In genomic region chr5:150700298-150700599, GRCh38 we compare ENCODE assay signal across 9 cellular contexts. TPM values are rescaled to one million over a fixed set of nuclear protein-coding genes. Genes with fewer than 3 reads are reported as not detected.
DNase-seq lines count a peak whose midpoint lies in the region; ATAC-seq and TF ChIP-seq lines count a peak whose summit lies in the region.
"Had no signal": no experiment of that assay in that cellular context is flagged by ENCODE, and none has a peak within 500 bp of the region (broad histone marks: within the 10 kb centered on the region; RNA-seq: fewer than 3 reads in every experiment).

No MANE protein-coding gene starts in this region.

- H3K27ac ChIP-seq in Peyer's patch (peak overlapping the region; percentile 97 to 99 (median 98)), hepatocyte (peak overlapping the region; percentile 97), thoracic aorta (peak overlapping the region; percentile 96 to 98)

- WGBS in hepatocyte (ENCODE audit: low lambda C conversion rate, missing lambda C conversion rate): 2% methylated on average over 12 of the region's 12 CpGs

- H3K9me2 ChIP-seq in hepatocyte (replicated peaks; ENCODE audit: insufficient read depth): no peaks in the 10 kb centered on the region

- H3K79me2 ChIP-seq in hepatocyte: peaks cover 31% of the 10 kb centered on the region

- H3K4me3 ChIP-seq in Peyer's patch (peak overlapping the region; percentile 97 to 100 (median 99)), hepatocyte (peak overlapping the region; percentile 92), thoracic aorta (peak overlapping the region; percentile 97)

- ATAC-seq in activated CD4-positive, CD25-positive, alpha-beta regulatory T cell treated with anti-CD3 and anti-CD28 coated beads, Interleukin-2, amount 50 U/mL, for 24 hours: peak; percentile 5 to 7
- ATAC-seq in thoracic aorta (ENCODE audit: insufficient number of reproducible peaks, low FRiP score, low read depth) (no peak), GM21723 (IDR thresholded peaks at IDR 0.05; ENCODE audit: unreplicated experiment) (no peak)

- no peak for TF ChIP-seq CTCF in Peyer's patch (IDR thresholded peaks at IDR 0.05)
- TF ChIP-seq CTCF in hepatocyte (IDR thresholded peaks at IDR 0.05; ENCODE audit: poor library complexity): no peak
- no peak for TF ChIP-seq CTCF in thoracic aorta (IDR thresholded peaks at IDR 0.05)

- H3K36me3 ChIP-seq in Peyer's patch: peaks cover 0 to 41% (median 0%) of the 10 kb centered on the region in 3 donors
- no peaks in the 10 kb centered on the region for H3K36me3 ChIP-seq in hepatocyte (replicated peaks; ENCODE audit: insufficient read depth, low read depth)
- H3K36me3 ChIP-seq in thoracic aorta: peaks cover 29% of the 10 kb centered on the region

- TF ChIP-seq POLR2A in Peyer's patch (IDR thresholded peaks at IDR 0.05): no peak

- peak overlapping the region; percentile 87 for H2AFZ ChIP-seq in hepatocyte

- DNase-seq in activated CD4-positive, CD25-positive, alpha-beta regulatory T cell treated with anti-CD3 and anti-CD28 coated beads, Interleukin-2, amount 50 U/mL, for 72 hours: no peak
- DNase-seq in Peyer's patch (no peak), hepatocyte (ENCODE audit: low spot score) (no peak), thoracic aorta (ENCODE audit: low spot score) (peak; percentile 31), NCI-H2227 treated with DMSO at 0.1 percent for 48 hours (lab: John Stamatoyannopoulos, UW) (no peak), EL (no peak)

- peaks cover 9% of the 10 kb centered on the region for H4K20me1 ChIP-seq in hepatocyte (ENCODE audit: insufficient read depth, poor library complexity, severe bottlenecking)

- H3K27me3 ChIP-seq in Peyer's patch (no peaks in the 10 kb centered on the region), hepatocyte (no peaks in the 10 kb centered on the region), thoracic aorta (replicated peaks; ENCODE audit: insufficient read depth) (no peaks in the 10 kb centered on the region)

- H3K4me2 ChIP-seq in hepatocyte: peak overlapping the region; percentile 90

- H3K9me3 ChIP-seq in Peyer's patch (no peaks in the 10 kb centered on the region), hepatocyte (ENCODE audit: low read depth) (no peaks in the 10 kb centered on the region), thoracic aorta (no peaks in the 10 kb centered on the region)

- H3K4me1 ChIP-seq in Peyer's patch (peaks cover 0 to 18% (median 4%) of the 10 kb centered on the region in 4 donors), hepatocyte (ENCODE audit: insufficient read depth) (peaks cover 11% of the 10 kb centered on the region), thoracic aorta (ENCODE audit: control insufficient read depth in 1 of 2, low read depth in 2 of 2) (peaks cover 9 to 17% of the 10 kb centered on the region in 2 donors)

RNA-seq across cellular contexts. Expression of gene RBM22, which starts 0.6 kb away (rescaled TPM):
- 10 to 100 TPM; 35.1 to 53.6 (median 44.0) TPM for total RNA-seq in Peyer's patch
- total RNA-seq in hepatocyte: 39.3 and 42.6 TPM in 2 replicates
- polyA plus RNA-seq in hepatocyte: 32.9 and 38.6 TPM in 2 replicates
- total RNA-seq in thoracic aorta: 10 to 100 TPM; 37.8 to 46.5 TPM

RNA-seq across cellular contexts. Expression of gene MYOZ3, which starts 39.2 kb away (rescaled TPM):
- total RNA-seq in Peyer's patch: under 1 TPM in 1 of 4 donors, not detected in 3; 0.54 TPM
- total RNA-seq in hepatocyte: 0.92 and 1.1 TPM in 2 replicates
- polyA plus RNA-seq in hepatocyte: 0.83 and 1.8 TPM in 2 replicates
- 1 to 10 TPM in 1 of 2 donors, under 1 TPM in 1; 0.81 to 2.8 TPM for total RNA-seq in thoracic aorta
- total RNA-seq: Daoy had no signal

RNA-seq across cellular contexts. Expression of gene DCTN4, which starts 58.6 kb away (rescaled TPM):
- total RNA-seq in Peyer's patch (10 to 100 TPM; 41.7 to 75.9 (median 54.1) TPM), hepatocyte (50.0 and 63.9 TPM in 2 replicates), thoracic aorta (10 to 100 TPM; 37.9 to 49.0 TPM)
- 18.3 and 22.9 TPM in 2 replicates for polyA plus RNA-seq in hepatocyte

RNA-seq across cellular contexts. Expression of gene SYNPO, which starts 59.8 kb away (rescaled TPM):
- total RNA-seq in Peyer's patch: 10 to 100 TPM; 28.1 to 93.3 (median 75.8) TPM
- total RNA-seq in hepatocyte: 6.9 and 8.4 TPM in 2 replicates
- 5.3 and 7.1 TPM in 2 replicates for polyA plus RNA-seq in hepatocyte
- total RNA-seq in thoracic aorta: 100 to 1,000 TPM; 191 to 226 TPM

Comparison
In these comparisons a context has a peak if more than half of its experiments do, and no peak if none do; other contexts are left out.
1. ATAC-seq: peak in activated CD4-positive, CD25-positive, alpha-beta regulatory T cell treated with anti-CD3 and anti-CD28 coated beads, Interleukin-2, amount 50 U/mL, for 24 hours (2 of 2); none in thoracic aorta (single experiment) and GM21723 (single experiment).
2. Peak in every context shown above with its lines, with median percentiles within 50 percentile points of each other: H3K27ac ChIP-seq and H3K4me3 ChIP-seq.